ENCODE assay signal across 8 cellular contexts in the genomic region with DNA sequence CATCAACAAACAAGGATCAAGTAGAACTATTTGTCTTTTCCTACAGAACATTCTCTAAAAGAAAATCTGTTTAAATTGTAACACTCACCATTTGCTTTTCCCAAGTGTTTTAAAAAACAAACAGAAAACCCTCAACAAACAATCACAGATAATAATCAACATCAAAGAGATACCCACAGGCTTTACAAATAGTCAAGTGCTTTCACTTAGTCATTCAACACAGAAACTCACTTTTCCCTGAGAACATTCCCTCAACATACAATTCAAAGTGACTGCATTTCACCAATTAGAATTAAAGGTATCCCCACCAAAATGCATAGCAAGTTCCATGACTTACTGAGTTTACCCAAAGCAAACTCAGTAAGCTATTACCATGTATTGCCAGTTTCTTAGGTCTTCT.
"Had no signal": no experiment of that assay in that cellular context is flagged by ENCODE, and none has a peak within 500 bp of the region (broad histone marks: within the 10 kb centered on the region; RNA-seq: fewer than 3 reads in every experiment).

No MANE protein-coding gene starts in this region.

- FAIRE-seq: HTR-8/SVneo, K562 had no signal

- H3K27me3 Mint-ChIP-seq: IgD-negative memory B cell had no signal

- H3K27ac ChIP-seq: HL-60, KMS-11 had no signal

- H3K9ac ChIP-seq: KMS-11 had no signal

- H3K4me1 Mint-ChIP-seq: IgD-negative memory B cell had no signal

- H3K4me2 ChIP-seq: KMS-11 had no signal

- H3K36me3 Mint-ChIP-seq: IgD-negative memory B cell had no signal

- DNase-seq: IMR-90, KBM-7, KG1 had no signal

- ATAC-seq: K562 had no signal

- H3K4me3 ChIP-seq: K562 had no signal

- H3K27ac Mint-ChIP-seq: IgD-negative memory B cell had no signal
